Comparison of ENCODE assay signal across 16 cellular contexts in the genomic region with DNA sequence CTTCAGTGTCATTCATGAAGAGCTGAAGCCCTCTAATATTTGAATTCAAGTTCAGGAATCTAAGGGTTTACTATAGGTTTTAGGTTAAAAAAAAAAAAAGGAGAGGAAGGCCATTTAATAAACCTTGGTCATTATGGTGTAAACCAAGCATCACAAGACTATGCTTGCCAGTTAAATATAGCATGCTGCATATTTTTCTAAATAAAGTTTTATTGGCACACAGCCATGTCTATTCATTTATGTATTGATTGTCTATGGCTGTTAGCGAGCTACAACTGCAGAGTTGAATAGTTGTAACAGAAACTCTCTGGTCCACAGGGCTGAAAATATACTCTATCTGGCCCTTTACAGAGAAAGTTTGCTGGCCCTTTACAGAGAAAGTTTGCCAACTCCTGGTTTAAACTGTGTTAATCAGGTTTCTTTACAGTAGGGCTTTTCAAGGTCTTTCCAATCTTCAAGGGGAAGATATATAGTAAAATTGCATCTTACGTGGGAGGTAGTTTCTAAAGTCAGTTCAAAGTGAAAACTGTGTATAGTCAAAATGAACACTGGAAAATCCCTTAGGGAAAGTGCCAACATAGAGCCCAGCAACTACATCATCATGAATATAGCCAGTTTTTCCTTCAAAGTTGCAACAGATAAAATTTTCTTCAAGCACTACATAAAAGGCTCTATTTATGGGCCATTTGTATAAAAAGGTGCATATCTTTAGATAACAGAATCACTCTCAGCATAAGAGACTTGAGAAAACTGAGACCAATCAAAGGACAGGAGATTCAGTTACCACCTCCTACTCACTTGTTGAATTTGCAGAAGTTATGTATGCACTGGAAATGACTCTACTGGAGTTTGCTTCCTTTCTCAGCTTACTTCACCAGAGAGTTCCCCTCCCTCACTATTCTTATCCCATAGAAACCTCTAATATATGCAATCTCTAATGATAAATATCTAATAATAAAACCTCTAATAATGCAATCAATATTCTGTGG. TPM values are rescaled to one million over a fixed set of nuclear protein-coding genes. Genes with fewer than 3 reads are reported as not detected.
DNase-seq lines count a peak whose midpoint lies in the region; ATAC-seq and FAIRE-seq lines count a peak whose summit lies in the region.
"Had no signal": no experiment of that assay in that cellular context is flagged by ENCODE, and none has a peak within 500 bp of the region (broad histone marks: within the 10 kb centered on the region; RNA-seq: fewer than 3 reads in every experiment).

No MANE protein-coding gene starts in this region.

- no peak overlapping the region for H3K4me3 ChIP-seq in small intestine (ENCODE audit: low read depth in 1 of 2, low read length in 2 of 2)
- H3K4me3 ChIP-seq: adrenal gland, lower lobe of right lung had no signal

- no peaks in the 10 kb centered on the region for H3K9me3 ChIP-seq in small intestine (ENCODE audit: control insufficient read depth, low read depth)
- H3K9me3 ChIP-seq: adrenal gland, lower lobe of right lung had no signal

- FAIRE-seq in small intestine (lab: Jason Lieb, UNC), result no peak
- FAIRE-seq: GM19239 had no signal

- H3K36me3 ChIP-seq in small intestine (ENCODE audit: control insufficient read depth in 2 of 2, insufficient read depth in 2 of 2, low read length in 2 of 2), result no peaks in the 10 kb centered on the region
- H3K36me3 ChIP-seq: adrenal gland, lower lobe of right lung had no signal

- H3K27ac ChIP-seq in small intestine (ENCODE audit: low read depth in 1 of 2, low read length in 1 of 2), result no peak overlapping the region
- H3K27ac ChIP-seq: adrenal gland, lower lobe of right lung had no signal

- H3K4me1 ChIP-seq in small intestine (ENCODE audit: control insufficient read depth in 2 of 2, insufficient read depth in 1 of 2, low read depth in 1 of 2, low read length in 1 of 2), result no peaks in the 10 kb centered on the region
- H3K4me1 ChIP-seq: adrenal gland had no signal

- 73 to 85% (median 80%) methylated on average over 2 of the region's 2 CpGs for WGBS in small intestine, 3 donors

- ATAC-seq in GM18868 (IDR thresholded peaks at IDR 0.05; ENCODE audit: unreplicated experiment), result peak; percentile 65
- ATAC-seq in HG02623 (IDR thresholded peaks at IDR 0.05; ENCODE audit: unreplicated experiment), result peak; percentile 62
- peak; percentile 56 for ATAC-seq in HG03469 (IDR thresholded peaks at IDR 0.05; ENCODE audit: unreplicated experiment)
- ATAC-seq: lower lobe of right lung had no signal

- H3K27me3 ChIP-seq in small intestine (ENCODE audit: control insufficient read depth in 2 of 2, insufficient read depth in 2 of 2, low read length in 2 of 2), result no peaks in the 10 kb centered on the region

- peak; percentile 78 for DNase-seq in CD1c-positive myeloid dendritic cell (ENCODE audit: extremely low spot score)
- DNase-seq in AG08396 (ENCODE audit: low spot score), result no peak
- DNase-seq in Ammon's horn (ENCODE audit: low spot score), result no peak
- DNase-seq in small intestine, result no peak
- no peak for DNase-seq in stimulated activated CD4-positive, alpha-beta T cell treated with anti-CD3 and anti-CD28 coated beads, Interleukin-15, amount 100 ng/mL, for 24 hours
- DNase-seq: activated CD4-positive, alpha-beta T cell treated with anti-CD3 and anti-CD28 coated beads for 48 hours; adrenal gland; EL; lower lobe of right lung; NCI-H1092 treated with DMSO at 0.1 percent for 48 hours; NCI-H69; stimulated activated CD4-positive, alpha-beta T cell treated with anti-CD3 and anti-CD28 coated beads, Interleukin-2, amount 100 ng/mL, for 24 hours had no signal

RNA-seq across cellular contexts. Expression of gene FRMD4B, which starts 49.7 kb away (rescaled TPM):
- polyA plus RNA-seq in small intestine, result 1 to 10 TPM; 5.6 to 9.7 (median 7.1) TPM
